ENCODE assay signal across 2 cellular contexts in the genomic region with DNA sequence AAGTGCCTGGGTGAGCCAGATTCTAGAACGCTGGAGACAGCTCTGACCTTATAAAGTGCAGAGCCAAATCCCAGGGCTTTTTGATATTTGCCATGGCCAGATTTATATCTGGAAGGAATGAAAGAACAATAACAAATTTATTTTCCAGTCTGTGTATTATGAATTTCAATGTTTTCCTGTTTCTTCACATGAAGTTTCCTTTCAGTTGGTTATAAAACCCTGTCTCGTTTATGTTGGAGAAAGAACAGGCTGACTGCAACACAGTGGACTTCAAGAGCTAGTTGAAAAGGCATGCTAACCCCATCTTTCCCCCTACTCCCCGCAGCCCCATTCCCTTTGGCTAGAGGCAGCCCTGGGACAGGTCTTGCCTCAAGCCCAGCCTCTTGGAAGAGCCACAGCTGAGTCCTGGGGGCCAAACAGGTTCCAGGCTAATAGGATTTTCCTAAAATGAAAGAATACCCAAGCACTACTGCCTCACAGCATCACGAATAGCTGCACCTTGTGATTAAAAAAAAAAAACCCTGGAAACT.
TF ChIP-seq lines count a peak whose summit lies in the region.

No MANE protein-coding gene starts in this region.

TF ChIP-seq in HepG2, 621 proteins besides CTCF, POLR2A, EP300 and RAD21 (continued from another document):
- TF ChIP-seq NRL (CRISPR knock-in tag; IDR thresholded peaks at IDR 0.05; ENCODE audit: borderline replicate concordance) (no peak), IRX3 (CRISPR knock-in tag; IDR thresholded peaks at IDR 0.05; ENCODE audit: borderline replicate concordance, low read depth) (no peak), GZF1 (CRISPR knock-in tag; IDR thresholded peaks at IDR 0.05) (no peak), ZNF317 (CRISPR knock-in tag; IDR thresholded peaks at IDR 0.05) (no peak), SP1 (IDR thresholded peaks at IDR 0.05) (no peak), SP1 (CRISPR knock-in tag; IDR thresholded peaks at IDR 0.05) (no peak), ZFAT (CRISPR knock-in tag; conservative IDR thresholded peaks at IDR 0.05) (no peak), ZNF20 (CRISPR knock-in tag; IDR thresholded peaks at IDR 0.05) (no peak), ZNF75D (CRISPR knock-in tag; IDR thresholded peaks at IDR 0.05; ENCODE audit: borderline replicate concordance) (no peak), ZNF468 (CRISPR knock-in tag; IDR thresholded peaks at IDR 0.05) (no peak), BRD4 (CRISPR knock-in tag; IDR thresholded peaks at IDR 0.05) (no peak), ARNT (IDR thresholded peaks at IDR 0.05) (no peak), ZNF766 (CRISPR knock-in tag; IDR thresholded peaks at IDR 0.05; ENCODE audit: borderline replicate concordance) (no peak), PHF8 (CRISPR knock-in tag; IDR thresholded peaks at IDR 0.05) (no peak), ZNF333 (CRISPR knock-in tag; IDR thresholded peaks at IDR 0.05; ENCODE audit: borderline replicate concordance) (no peak)
- TF ChIP-seq, protein P1, sequence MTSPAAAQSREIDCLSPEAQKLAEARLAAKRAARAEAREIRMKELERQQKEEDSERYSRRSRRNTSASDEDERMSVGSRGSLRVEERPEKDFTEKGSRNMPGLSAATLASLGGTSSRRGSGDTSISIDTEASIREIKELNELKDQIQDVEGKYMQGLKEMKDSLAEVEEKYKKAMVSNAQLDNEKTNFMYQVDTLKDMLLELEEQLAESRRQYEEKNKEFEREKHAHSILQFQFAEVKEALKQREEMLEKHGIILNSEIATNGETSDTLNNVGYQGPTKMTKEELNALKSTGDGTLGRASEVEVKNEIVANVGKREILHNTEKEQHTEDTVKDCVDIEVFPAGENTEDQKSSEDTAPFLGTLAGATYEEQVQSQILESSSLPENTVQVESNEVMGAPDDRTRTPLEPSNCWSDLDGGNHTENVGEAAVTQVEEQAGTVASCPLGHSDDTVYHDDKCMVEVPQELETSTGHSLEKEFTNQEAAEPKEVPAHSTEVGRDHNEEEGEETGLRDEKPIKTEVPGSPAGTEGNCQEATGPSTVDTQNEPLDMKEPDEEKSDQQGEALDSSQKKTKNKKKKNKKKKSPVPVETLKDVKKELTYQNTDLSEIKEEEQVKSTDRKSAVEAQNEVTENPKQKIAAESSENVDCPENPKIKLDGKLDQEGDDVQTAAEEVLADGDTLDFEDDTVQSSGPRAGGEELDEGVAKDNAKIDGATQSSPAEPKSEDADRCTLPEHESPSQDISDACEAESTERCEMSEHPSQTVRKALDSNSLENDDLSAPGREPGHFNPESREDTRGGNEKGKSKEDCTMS (CRISPR knock-in tag; conservative IDR thresholded peaks at IDR 0.05) = no peak
- TF ChIP-seq, protein P2, sequence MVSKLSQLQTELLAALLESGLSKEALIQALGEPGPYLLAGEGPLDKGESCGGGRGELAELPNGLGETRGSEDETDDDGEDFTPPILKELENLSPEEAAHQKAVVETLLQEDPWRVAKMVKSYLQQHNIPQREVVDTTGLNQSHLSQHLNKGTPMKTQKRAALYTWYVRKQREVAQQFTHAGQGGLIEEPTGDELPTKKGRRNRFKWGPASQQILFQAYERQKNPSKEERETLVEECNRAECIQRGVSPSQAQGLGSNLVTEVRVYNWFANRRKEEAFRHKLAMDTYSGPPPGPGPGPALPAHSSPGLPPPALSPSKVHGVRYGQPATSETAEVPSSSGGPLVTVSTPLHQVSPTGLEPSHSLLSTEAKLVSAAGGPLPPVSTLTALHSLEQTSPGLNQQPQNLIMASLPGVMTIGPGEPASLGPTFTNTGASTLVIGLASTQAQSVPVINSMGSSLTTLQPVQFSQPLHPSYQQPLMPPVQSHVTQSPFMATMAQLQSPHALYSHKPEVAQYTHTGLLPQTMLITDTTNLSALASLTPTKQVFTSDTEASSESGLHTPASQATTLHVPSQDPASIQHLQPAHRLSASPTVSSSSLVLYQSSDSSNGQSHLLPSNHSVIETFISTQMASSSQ (IDR thresholded peaks at IDR 0.05; ENCODE audit: low read depth) = no peak
- TF ChIP-seq, protein P2 (CRISPR knock-in tag; IDR thresholded peaks at IDR 0.05; ENCODE audit: borderline replicate concordance) = no peak
- TF ChIP-seq, protein P3, sequence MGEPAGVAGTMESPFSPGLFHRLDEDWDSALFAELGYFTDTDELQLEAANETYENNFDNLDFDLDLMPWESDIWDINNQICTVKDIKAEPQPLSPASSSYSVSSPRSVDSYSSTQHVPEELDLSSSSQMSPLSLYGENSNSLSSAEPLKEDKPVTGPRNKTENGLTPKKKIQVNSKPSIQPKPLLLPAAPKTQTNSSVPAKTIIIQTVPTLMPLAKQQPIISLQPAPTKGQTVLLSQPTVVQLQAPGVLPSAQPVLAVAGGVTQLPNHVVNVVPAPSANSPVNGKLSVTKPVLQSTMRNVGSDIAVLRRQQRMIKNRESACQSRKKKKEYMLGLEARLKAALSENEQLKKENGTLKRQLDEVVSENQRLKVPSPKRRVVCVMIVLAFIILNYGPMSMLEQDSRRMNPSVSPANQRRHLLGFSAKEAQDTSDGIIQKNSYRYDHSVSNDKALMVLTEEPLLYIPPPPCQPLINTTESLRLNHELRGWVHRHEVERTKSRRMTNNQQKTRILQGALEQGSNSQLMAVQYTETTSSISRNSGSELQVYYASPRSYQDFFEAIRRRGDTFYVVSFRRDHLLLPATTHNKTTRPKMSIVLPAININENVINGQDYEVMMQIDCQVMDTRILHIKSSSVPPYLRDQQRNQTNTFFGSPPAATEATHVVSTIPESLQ (CRISPR knock-in tag; conservative IDR thresholded peaks at IDR 0.05) = no peak

TF ChIP-seq in HEK293T, 16 proteins besides CTCF, POLR2A, EP300 and RAD21 (continued from another document):
- no peak for TF ChIP-seq FOXM1 (IDR thresholded peaks at IDR 0.05; ENCODE audit: borderline replicate concordance)
- TF ChIP-seq CTBP1 (IDR thresholded peaks at IDR 0.05; ENCODE audit: borderline replicate concordance) = no peak
- TF ChIP-seq FOXK2 (IDR thresholded peaks at IDR 0.05) = no peak
- TF ChIP-seq LEF1 (IDR thresholded peaks at IDR 0.05; ENCODE audit: borderline replicate concordance) = no peak
- no peak for TF ChIP-seq HDGF (IDR thresholded peaks at IDR 0.05; ENCODE audit: borderline replicate concordance)
